In genomic region chr20:54112221-54112884, GRCh38 we compare ENCODE assay signal across 1 cellular context.
TF ChIP-seq lines count a peak whose summit lies in the region.

No MANE protein-coding gene starts in this region.

TF ChIP-seq in liver, 16 proteins besides CTCF, POLR2A, EP300 and RAD21 (continued from another document):
- peak; percentile 79 to 95 for TF ChIP-seq RXRA (IDR thresholded peaks at IDR 0.05)
